ENCODE assay signal across 27 cellular contexts in genomic region chr11:66220566-66220935, GRCh38. TPM values are rescaled to one million over a fixed set of nuclear protein-coding genes. Genes with fewer than 3 reads are reported as not detected.
A peak's percentile ranks its signal among the peaks of the same experiment; 100 is the strongest.
DNase-seq lines count a peak whose midpoint lies in the region; ATAC-seq, FAIRE-seq and TF ChIP-seq lines count a peak whose summit lies in the region.
"Had no signal": no experiment of that assay in that cellular context is flagged by ENCODE, and none has a peak within 500 bp of the region (broad histone marks: within the 10 kb centered on the region; RNA-seq: fewer than 3 reads in every experiment).

No MANE protein-coding gene starts in this region.

- peaks cover 19% of the 10 kb centered on the region for H3K4me1 Mint-ChIP-seq in stimulated activated naive CD8-positive, alpha-beta T cell treated with anti-CD3 and anti-CD28 coated beads, Interleukin-15, Interleukin-2, amounts not matched to agents 100 ng/mL and 50 ng/mL, for 24 hours (ENCODE audit: low read depth)
- H3K4me1 Mint-ChIP-seq in stimulated activated naive CD8-positive, alpha-beta T cell treated with anti-CD3 and anti-CD28 coated beads, Interleukin-15, amount 100 ng/mL, for 72 hours = peaks cover 27% of the 10 kb centered on the region
- peaks cover 12 to 25% (median 18%) of the 10 kb centered on the region in 7 donors for H3K4me1 Mint-ChIP-seq in naive thymus-derived CD4-positive, alpha-beta T cell

- H3K36me3 Mint-ChIP-seq in stimulated activated naive CD8-positive, alpha-beta T cell treated with anti-CD3 and anti-CD28 coated beads, Interleukin-15, Interleukin-2, amounts not matched to agents 100 ng/mL and 50 ng/mL, for 24 hours (ENCODE audit: low read depth) = peaks cover 55% of the 10 kb centered on the region
- H3K36me3 Mint-ChIP-seq in naive thymus-derived CD4-positive, alpha-beta T cell = peaks cover 16 to 44% (median 18%) of the 10 kb centered on the region in 5 donors

- H3K4me3 ChIP-seq in naive thymus-derived CD4-positive, alpha-beta T cell (ENCODE audit: low read length) = no peak overlapping the region
- H3K4me3 ChIP-seq: GM23248, left lung, spleen, thoracic aorta, uterus had no signal

- peaks cover 4 to 7% of the 10 kb centered on the region in 2 donors for H3K4me1 ChIP-seq in naive thymus-derived CD4-positive, alpha-beta T cell (ENCODE audit: control insufficient read depth in 2 of 2, insufficient read depth in 2 of 2, low read length in 2 of 2)
- H3K4me1 ChIP-seq: uterus had no signal

- no peak for TF ChIP-seq POLR2A in GM12891 (IDR thresholded peaks at IDR 0.05; ENCODE audit: low read depth, low read length)

- H3K27me3 Mint-ChIP-seq in stimulated activated naive CD8-positive, alpha-beta T cell treated with anti-CD3 and anti-CD28 coated beads, Interleukin-15, Interleukin-2, amounts not matched to agents 100 ng/mL and 50 ng/mL, for 24 hours = no peaks in the 10 kb centered on the region
- no peaks in the 10 kb centered on the region for H3K27me3 Mint-ChIP-seq in stimulated activated naive CD8-positive, alpha-beta T cell treated with anti-CD3 and anti-CD28 coated beads, Interleukin-15, amount 100 ng/mL, for 72 hours
- no peaks in the 10 kb centered on the region for H3K27me3 Mint-ChIP-seq in naive thymus-derived CD4-positive, alpha-beta T cell

- no peak for FAIRE-seq in GM12891 (lab: Jason Lieb, UNC)
- FAIRE-seq: islet of Langerhans had no signal

- POLR2A ChIA-PET in naive thymus-derived CD4-positive, alpha-beta T cell (lab: Charles Lee) = interaction anchor here (1.3 kb wide), 2 partner anchors 33 to 48 kb away, joined by 3 read pairs; partner anchors contain the start of gene RAB1B

- no peaks in the 10 kb centered on the region for H3K9me3 Mint-ChIP-seq in stimulated activated naive CD8-positive, alpha-beta T cell treated with anti-CD3 and anti-CD28 coated beads, Interleukin-15, Interleukin-2, amounts not matched to agents 100 ng/mL and 50 ng/mL, for 24 hours
- H3K9me3 Mint-ChIP-seq in stimulated activated naive CD8-positive, alpha-beta T cell treated with anti-CD3 and anti-CD28 coated beads, Interleukin-15, amount 100 ng/mL, for 72 hours = no peaks in the 10 kb centered on the region
- no peaks in the 10 kb centered on the region for H3K9me3 Mint-ChIP-seq in naive thymus-derived CD4-positive, alpha-beta T cell

- no peaks in the 10 kb centered on the region for H3K9me3 ChIP-seq in naive thymus-derived CD4-positive, alpha-beta T cell (ENCODE audit: control insufficient read depth in 2 of 3, low read length in 3 of 3)
- H3K9me3 ChIP-seq: left lung, spleen, thoracic aorta, uterus had no signal

- intact Hi-C loops in naive thymus-derived CD4-positive, alpha-beta T cell (cut with micrococcal nuclease) = no loop called here

- no peak for ATAC-seq in activated CD4-positive, CD25-positive, alpha-beta regulatory T cell treated with anti-CD3 and anti-CD28 coated beads, Interleukin-2, amount 50 U/mL, for 24 hours
- ATAC-seq in stimulated activated naive CD8-positive, alpha-beta T cell treated with anti-CD3 and anti-CD28 coated beads, Interleukin-15, amount 100 ng/mL, for 72 hours = no peak
- no peak for ATAC-seq in naive thymus-derived CD4-positive, alpha-beta T cell
- ATAC-seq: left lung had no signal

- no peaks in the 10 kb centered on the region for H3K27me3 ChIP-seq in naive thymus-derived CD4-positive, alpha-beta T cell (ENCODE audit: control insufficient read depth in 2 of 2, insufficient read depth in 2 of 2, low read length in 2 of 2)
- H3K27me3 ChIP-seq: left lung, spleen, uterus had no signal

- DNase-seq in activated CD4-positive, CD25-positive, alpha-beta regulatory T cell treated with anti-CD3 and anti-CD28 coated beads, Interleukin-2, amount 50 U/mL, for 72 hours = peak; percentile 22
- DNase-seq in stimulated activated naive CD8-positive, alpha-beta T cell treated with anti-CD3 and anti-CD28 coated beads, Interleukin-15, amount 100 ng/mL, for 72 hours = no peak
- DNase-seq in naive thymus-derived CD4-positive, alpha-beta T cell = no peak
- DNase-seq in NCI-H446 (lab: John Stamatoyannopoulos, UW) (no peak), GM12891 (ENCODE audit: insufficient read length, low spot score) (no peak)
- no peak for DNase-seq in NK-92 treated with Interleukin-12 subunit alpha and Interleukin-12 subunit beta, amount 100 ng/mL, for 24 hours (lab: John Stamatoyannopoulos, UW)
- DNase-seq: 8988T; activated CD4-positive, alpha-beta T cell treated with anti-CD3 and anti-CD28 coated beads for 4 hours; amygdala; DMS 273 treated with DMSO at 0.1 percent for 48 hours; effector CD8-positive, alpha-beta T cell; erythroblast; glutamatergic neuron; GM23248; Karpas-422; NCI-H146; NCI-H2107; NCI-H510A; retina; spleen; stimulated activated CD4-positive, alpha-beta T cell treated with anti-CD3 and anti-CD28 coated beads, Interleukin-4, amount 100 ng/mL, for 1 hour; uterus had no signal

- H3K4me3 Mint-ChIP-seq in stimulated activated naive CD8-positive, alpha-beta T cell treated with anti-CD3 and anti-CD28 coated beads, Interleukin-15, Interleukin-2, amounts not matched to agents 100 ng/mL and 50 ng/mL, for 24 hours = no peak overlapping the region
- H3K4me3 Mint-ChIP-seq in stimulated activated naive CD8-positive, alpha-beta T cell treated with anti-CD3 and anti-CD28 coated beads, Interleukin-15, amount 100 ng/mL, for 72 hours = no peak overlapping the region
- H3K4me3 Mint-ChIP-seq in naive thymus-derived CD4-positive, alpha-beta T cell = no peak overlapping the region

- peak overlapping the region; percentile 89 for H3K27ac ChIP-seq in naive thymus-derived CD4-positive, alpha-beta T cell (ENCODE audit: low read depth, low read length)
- H3K27ac ChIP-seq: GM23248, left lung, spleen, thoracic aorta, uterus had no signal

- peak overlapping the region; percentile 45 for H3K27ac Mint-ChIP-seq in stimulated activated naive CD8-positive, alpha-beta T cell treated with anti-CD3 and anti-CD28 coated beads, Interleukin-15, Interleukin-2, amounts not matched to agents 100 ng/mL and 50 ng/mL, for 24 hours
- H3K27ac Mint-ChIP-seq in stimulated activated naive CD8-positive, alpha-beta T cell treated with anti-CD3 and anti-CD28 coated beads, Interleukin-15, amount 100 ng/mL, for 72 hours = no peak overlapping the region
- H3K27ac Mint-ChIP-seq in naive thymus-derived CD4-positive, alpha-beta T cell = peak overlapping the region in 6 of 9 donors; percentile 54 to 96 (median 80)

- CTCF ChIA-PET in naive thymus-derived CD4-positive, alpha-beta T cell (lab: Charles Lee) = interaction anchor here (0.7 to 1.0 kb wide), 3 partner anchors 10 to 131 kb away, joined by 3 read pairs; no protein-coding TSS in a partner anchor

- peaks cover 9 to 86% (median 14%) of the 10 kb centered on the region in 3 experiments for H3K36me3 ChIP-seq in naive thymus-derived CD4-positive, alpha-beta T cell (ENCODE audit: control insufficient read depth in 2 of 3, insufficient read depth in 3 of 3, low read length in 3 of 3)
- H3K36me3 ChIP-seq: uterus had no signal

TF ChIP-seq in GM12891, 5 proteins besides CTCF, POLR2A, EP300 and RAD21:
- no peak for TF ChIP-seq POLR2AphosphoS5 (IDR thresholded peaks at IDR 0.05; ENCODE audit: low read depth, low read length)
- no peak for TF ChIP-seq TAF1 (IDR thresholded peaks at IDR 0.05; ENCODE audit: low read depth, low read length)
- no peak for TF ChIP-seq POU2F2 (IDR thresholded peaks at IDR 0.05; ENCODE audit: low read depth, low read length)
- TF ChIP-seq SPI1 (IDR thresholded peaks at IDR 0.05; ENCODE audit: low read depth, low read length) = no peak
- no peak for TF ChIP-seq PAX5 (IDR thresholded peaks at IDR 0.05; ENCODE audit: insufficient read depth, low read length, severe bottlenecking)

RNA-seq across cellular contexts. Expression of gene KLC2, which starts 37.0 kb away (rescaled TPM):
- total RNA-seq in naive thymus-derived CD4-positive, alpha-beta T cell = 10 to 100 TPM; 26.7 to 53.6 (median 41.5) TPM
- polyA plus RNA-seq in naive thymus-derived CD4-positive, alpha-beta T cell = 1 to 10 TPM; 5.5 to 7.6 TPM
- polyA plus RNA-seq in GM12891 (2012; ENCODE audit: low read depth, missing spikeins) = 13.8 TPM

RNA-seq across cellular contexts. Expression of gene RAB1B, which starts 47.9 kb away (rescaled TPM):
- total RNA-seq in naive thymus-derived CD4-positive, alpha-beta T cell = 100 to 1,000 TPM in 1 of 5 experiments, 10 to 100 TPM in 4; 60.6 to 151 (median 70.7) TPM
- 10 to 100 TPM; 11.3 to 13.5 TPM for polyA plus RNA-seq in naive thymus-derived CD4-positive, alpha-beta T cell
- polyA plus RNA-seq in GM12891 (2012; ENCODE audit: low read depth, missing spikeins) = 94.6 TPM

RNA-seq across cellular contexts. Expression of gene CNIH2, which starts 57.4 kb away (rescaled TPM):
- 10 to 100 TPM in 1 of 5 experiments, 1 to 10 TPM in 4; 1.3 to 12.3 (median 2.9) TPM for total RNA-seq in naive thymus-derived CD4-positive, alpha-beta T cell
- polyA plus RNA-seq in naive thymus-derived CD4-positive, alpha-beta T cell = not detected
- 1.4 TPM for polyA plus RNA-seq in GM12891 (2012; ENCODE audit: low read depth, missing spikeins)
- total RNA-seq: thoracic aorta had no signal

Comparison
In these comparisons a context has a peak if more than half of its experiments do, and no peak if none do; other contexts are left out.
1. H3K27ac Mint-ChIP-seq: peak in stimulated activated naive CD8-positive, alpha-beta T cell treated with anti-CD3 and anti-CD28 coated beads, Interleukin-15, Interleukin-2, amounts not matched to agents 100 ng/mL and 50 ng/mL, for 24 hours (single experiment) and naive thymus-derived CD4-positive, alpha-beta T cell (6 of 9); none in stimulated activated naive CD8-positive, alpha-beta T cell treated with anti-CD3 and anti-CD28 coated beads, Interleukin-15, amount 100 ng/mL, for 72 hours (0 of 2).